1 cellular context compared by ENCODE assay signal in the genomic region with DNA sequence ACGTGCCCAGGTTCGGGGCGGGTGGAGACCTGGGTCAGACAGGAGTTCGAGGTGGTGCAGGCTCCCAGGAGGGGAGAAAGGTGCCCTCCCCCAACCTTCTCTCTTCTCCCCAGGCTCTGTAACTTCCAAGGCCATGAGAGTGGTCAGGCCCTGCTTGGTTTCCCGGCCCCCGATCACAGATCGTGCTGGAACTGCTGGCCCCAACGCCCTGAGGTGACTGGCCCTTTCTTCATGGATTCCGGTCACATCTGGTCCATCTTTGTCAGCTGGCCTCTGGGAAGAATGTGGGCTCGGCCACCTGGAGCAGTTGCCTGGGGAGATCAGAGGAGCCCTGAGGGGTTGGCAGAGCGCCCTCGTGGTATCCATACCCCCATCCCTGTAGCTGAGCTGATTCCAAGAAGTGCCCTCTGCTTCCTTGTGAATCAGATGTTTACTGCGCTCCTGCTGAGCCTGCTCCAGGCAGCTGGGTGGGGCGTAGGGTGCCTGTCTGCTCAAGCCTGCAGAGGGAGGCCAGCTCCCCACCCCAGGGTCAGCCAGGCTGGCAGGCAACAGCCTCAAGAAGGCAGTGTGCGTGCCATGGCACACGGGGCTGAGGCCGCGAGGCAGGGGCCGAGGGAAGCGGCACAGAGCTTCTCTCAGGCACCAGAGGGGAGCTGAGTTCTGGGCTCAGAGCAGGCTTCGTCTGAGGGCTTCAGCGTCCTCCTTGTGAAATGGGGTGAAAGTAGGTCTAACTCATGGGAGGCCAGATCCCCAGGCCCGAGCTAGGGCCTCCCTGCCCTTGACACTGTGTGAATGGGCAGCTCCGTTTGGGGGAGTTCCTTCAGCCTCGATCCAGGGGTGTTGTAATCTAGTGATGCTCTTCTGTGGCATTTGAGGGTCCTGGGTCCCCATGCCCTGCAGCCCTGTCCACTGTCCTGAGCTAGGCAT.
TF ChIP-seq lines count a peak whose summit lies in the region.

No MANE protein-coding gene starts in this region.

TF ChIP-seq in HEK293, 187 proteins besides CTCF, POLR2A, EP300 and RAD21 (continued from another document):
- TF ChIP-seq, protein P1, sequence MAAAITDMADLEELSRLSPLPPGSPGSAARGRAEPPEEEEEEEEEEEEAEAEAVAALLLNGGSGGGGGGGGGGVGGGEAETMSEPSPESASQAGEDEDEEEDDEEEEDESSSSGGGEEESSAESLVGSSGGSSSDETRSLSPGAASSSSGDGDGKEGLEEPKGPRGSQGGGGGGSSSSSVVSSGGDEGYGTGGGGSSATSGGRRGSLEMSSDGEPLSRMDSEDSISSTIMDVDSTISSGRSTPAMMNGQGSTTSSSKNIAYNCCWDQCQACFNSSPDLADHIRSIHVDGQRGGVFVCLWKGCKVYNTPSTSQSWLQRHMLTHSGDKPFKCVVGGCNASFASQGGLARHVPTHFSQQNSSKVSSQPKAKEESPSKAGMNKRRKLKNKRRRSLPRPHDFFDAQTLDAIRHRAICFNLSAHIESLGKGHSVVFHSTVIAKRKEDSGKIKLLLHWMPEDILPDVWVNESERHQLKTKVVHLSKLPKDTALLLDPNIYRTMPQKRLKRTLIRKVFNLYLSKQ (tag by site-specific recombination; IDR thresholded peaks at IDR 0.05; ENCODE audit: borderline replicate concordance): no peak
- TF ChIP-seq RBAK (tag by site-specific recombination; IDR thresholded peaks at IDR 0.05): no peak
- no peak for TF ChIP-seq ZNF561 (tag by site-specific recombination; IDR thresholded peaks at IDR 0.05; ENCODE audit: borderline replicate concordance)
- no peak for TF ChIP-seq YY2 (tag by site-specific recombination; IDR thresholded peaks at IDR 0.05)
- TF ChIP-seq ZFP3 (tag by site-specific recombination; IDR thresholded peaks at IDR 0.05; ENCODE audit: low read depth): no peak
- TF ChIP-seq ZNF560 (tag by site-specific recombination; IDR thresholded peaks at IDR 0.05; ENCODE audit: borderline replicate concordance): no peak
- no peak for TF ChIP-seq ZNF514 (tag by site-specific recombination; IDR thresholded peaks at IDR 0.05)
- TF ChIP-seq ZNF266 (tag by site-specific recombination; IDR thresholded peaks at IDR 0.05; ENCODE audit: low read depth): no peak
- peak; percentile 16; the same call in 1 of the 2 replicates for TF ChIP-seq ZBTB8A (tag by site-specific recombination; IDR thresholded peaks at IDR 0.05)
- TF ChIP-seq, protein P2, sequence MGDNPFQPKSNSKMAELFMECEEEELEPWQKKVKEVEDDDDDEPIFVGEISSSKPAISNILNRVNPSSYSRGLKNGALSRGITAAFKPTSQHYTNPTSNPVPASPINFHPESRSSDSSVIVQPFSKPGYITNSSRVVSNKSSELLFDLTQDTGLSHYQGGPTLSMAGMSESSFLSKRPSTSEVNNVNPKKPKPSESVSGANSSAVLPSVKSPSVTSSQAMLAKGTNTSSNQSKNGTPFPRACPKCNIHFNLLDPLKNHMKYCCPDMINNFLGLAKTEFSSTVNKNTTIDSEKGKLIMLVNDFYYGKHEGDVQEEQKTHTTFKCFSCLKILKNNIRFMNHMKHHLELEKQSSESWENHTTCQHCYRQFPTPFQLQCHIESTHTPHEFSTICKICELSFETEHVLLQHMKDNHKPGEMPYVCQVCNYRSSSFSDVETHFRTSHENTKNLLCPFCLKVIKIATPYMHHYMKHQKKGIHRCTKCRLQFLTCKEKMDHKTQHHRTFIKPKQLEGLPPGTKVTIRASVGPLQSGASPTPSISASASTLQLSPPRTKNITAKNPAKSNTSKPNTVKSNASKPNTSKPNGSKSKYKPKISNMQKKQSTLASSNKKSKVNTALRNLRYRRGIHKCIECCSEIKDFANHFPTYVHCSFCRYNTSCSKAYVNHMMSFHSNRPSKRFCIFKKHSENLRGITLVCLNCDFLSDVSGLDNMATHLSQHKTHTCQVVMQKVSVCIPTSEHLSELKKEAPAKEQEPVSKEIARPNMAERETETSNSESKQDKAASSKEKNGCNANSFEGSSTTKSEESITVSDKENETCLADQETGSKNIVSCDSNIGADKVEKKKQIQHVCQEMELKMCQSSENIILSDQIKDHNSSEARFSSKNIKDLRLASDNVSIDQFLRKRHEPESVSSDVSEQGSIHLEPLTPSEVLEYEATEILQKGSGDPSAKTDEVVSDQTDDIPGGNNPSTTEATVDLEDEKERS (tag by site-specific recombination; IDR thresholded peaks at IDR 0.05): no peak
- no peak for TF ChIP-seq ZFP41 (tag by site-specific recombination; IDR thresholded peaks at IDR 0.05; ENCODE audit: borderline replicate concordance)
- 0 out of 2 replicates have a peak, but pooled peaks have one; percentile 28 for TF ChIP-seq ZNF223 (tag by site-specific recombination; IDR thresholded peaks at IDR 0.05)
- no peak for TF ChIP-seq ZNF132 (tag by site-specific recombination; IDR thresholded peaks at IDR 0.05; ENCODE audit: borderline replicate concordance)
- no peak for TF ChIP-seq ZNF555 (tag by site-specific recombination; conservative IDR thresholded peaks at IDR 0.05)
